ENCODE assay signal across 8 cellular contexts in genomic region chr11:67584205-67584880, GRCh38. TPM values are rescaled to one million over a fixed set of nuclear protein-coding genes. Genes with fewer than 3 reads are reported as not detected.
DNase-seq lines count a peak whose midpoint lies in the region; ATAC-seq and TF ChIP-seq lines count a peak whose summit lies in the region.

No MANE protein-coding gene starts in this region.

- H3K79me1 ChIP-seq in trophoblast cell (ENCODE audit: low read length): peaks cover 10% of the 10 kb centered on the region

- H2BK120ac ChIP-seq in trophoblast cell (ENCODE audit: insufficient read depth, low read length, poor library complexity): peak overlapping the region; percentile 4

- intact Hi-C loops in OCI-LY7 (cut with micrococcal nuclease; ENCODE audit: unreplicated experiment): loop anchor here (1.0 to 10.0 kb wide), 2 partner anchors 16 to 230 kb away; partner anchors contain the start of gene POLD4
- intact Hi-C loops in left ventricle myocardium inferior (cut with micrococcal nuclease): no loop called here

- no CpG with 5 or more reads among the region's 33 CpGs for WGBS in trophoblast cell (ENCODE audit: extremely low coverage, insufficient coverage, insufficient read length)

- H3K4ac ChIP-seq in trophoblast cell (ENCODE audit: low read depth, low read length): peak overlapping the region; percentile 93

- peak overlapping the region; percentile 75 for H3K14ac ChIP-seq in trophoblast cell (ENCODE audit: low read length)

- peak overlapping the region; percentile 87 for H4K91ac ChIP-seq in trophoblast cell (ENCODE audit: low read depth, low read length)

- peak overlapping the region; percentile 94 for H3K9ac ChIP-seq in trophoblast cell (ENCODE audit: low read length)

- peak overlapping the region; percentile 79 for H3K4me3 ChIP-seq in AG04449 (ENCODE audit: low read depth, low read length)
- peak overlapping the region; percentile 88 for H3K4me3 ChIP-seq in OCI-LY7 (ENCODE audit: low read depth, low read length, poor library complexity, severe bottlenecking)
- peak overlapping the region; percentile 91 for H3K4me3 ChIP-seq in left ventricle myocardium inferior
- H3K4me3 ChIP-seq in trophoblast cell (ENCODE audit: low read depth, low read length): peak overlapping the region; percentile 91

- H3K9me2 ChIP-seq in OCI-LY7 (ENCODE audit: insufficient read depth, low read length): no peaks in the 10 kb centered on the region

- H3K18ac ChIP-seq in trophoblast cell (ENCODE audit: low read length): peak overlapping the region; percentile 81

- H2AK5ac ChIP-seq in trophoblast cell (ENCODE audit: low read length): peak overlapping the region; percentile 69

- peaks cover 39% of the 10 kb centered on the region; the same call in 1 of the 2 replicates for H3K79me2 ChIP-seq in OCI-LY7 (ENCODE audit: insufficient read depth, low read depth, low read length)
- H3K79me2 ChIP-seq in trophoblast cell (ENCODE audit: control insufficient read depth, insufficient read depth, low read length, poor library complexity): peaks cover 19% of the 10 kb centered on the region

- H3K27ac ChIP-seq in OCI-LY7 (ENCODE audit: low read depth, low read length, poor library complexity, severe bottlenecking) (peak overlapping the region; percentile 84), left ventricle myocardium inferior (replicated peaks) (peak overlapping the region; percentile 99), trophoblast cell (ENCODE audit: low read depth, low read length) (peak overlapping the region; percentile 84)

- no peak overlapping the region for H3K23ac ChIP-seq in trophoblast cell (ENCODE audit: low read length)

- H3K36me3 ChIP-seq in OCI-LY7 (ENCODE audit: insufficient read depth, low read length) (peaks cover 48% of the 10 kb centered on the region), left ventricle myocardium inferior (peaks cover 34% of the 10 kb centered on the region), trophoblast cell (ENCODE audit: control insufficient read depth in 1 of 2, insufficient read depth in 2 of 2, low read length in 2 of 2) (peaks cover 28 to 32% of the 10 kb centered on the region in 2 experiments)

- H3K27me3 ChIP-seq in left ventricle myocardium inferior (ENCODE audit: low read depth): no peaks in the 10 kb centered on the region
- no peaks in the 10 kb centered on the region for H3K27me3 ChIP-seq in trophoblast cell (ENCODE audit: insufficient read depth, low read length)

- peak overlapping the region; percentile 81 for H2BK5ac ChIP-seq in trophoblast cell (ENCODE audit: low read depth, low read length, poor library complexity)

- H3K9me3 ChIP-seq in OCI-LY7 (ENCODE audit: low read length) (peaks cover 10% of the 10 kb centered on the region; the same call in 1 of the 2 replicates), left ventricle myocardium inferior (replicated peaks) (no peaks in the 10 kb centered on the region), trophoblast cell (ENCODE audit: insufficient read depth, low read depth, low read length) (peaks cover 4% of the 10 kb centered on the region)

- peak overlapping the region; percentile 72 for H4K12ac ChIP-seq in trophoblast cell (ENCODE audit: low read depth, low read length)

- TF ChIP-seq CTCF in AG04449 (IDR thresholded peaks at IDR 0.05; ENCODE audit: insufficient read depth, low read length, missing control alignments) (no peak), OCI-LY7 (conservative IDR thresholded peaks at IDR 0.05; ENCODE audit: low read length) (no peak), left ventricle myocardium inferior (IDR thresholded peaks at IDR 0.05; ENCODE audit: borderline replicate concordance) (no peak)

- H4K20me1 ChIP-seq in OCI-LY7 (ENCODE audit: insufficient read depth, low read length): no peaks in the 10 kb centered on the region

- peaks cover 72% of the 10 kb centered on the region for H3K4me1 ChIP-seq in OCI-LY7 (ENCODE audit: insufficient read depth, low read length, poor library complexity, severe bottlenecking)
- H3K4me1 ChIP-seq in left ventricle myocardium inferior: peaks cover 24% of the 10 kb centered on the region
- H3K4me1 ChIP-seq in trophoblast cell (ENCODE audit: control insufficient read depth in 1 of 2, insufficient read depth in 2 of 2, low read length in 2 of 2): peaks cover 23 to 27% of the 10 kb centered on the region in 2 experiments

- CTCF ChIA-PET in AG04449 (lab: Yijun Ruan, JAX): interaction anchor here (0.6 to 4.5 kb wide), 14 partner anchors 8 to 237 kb away, joined by 3 to 22 read pairs (median 6); partner anchors contain the start of gene NUDT8
- CTCF ChIA-PET in OCI-LY7 (lab: Charles Lee; ENCODE audit: unreplicated experiment): interaction anchor here (0.9 kb wide), 1 partner anchor 30 kb away, joined by 4 read pairs; no protein-coding TSS in a partner anchor

- H2BK12ac ChIP-seq in trophoblast cell (ENCODE audit: low read length): no peak overlapping the region

- H4K8ac ChIP-seq in trophoblast cell (ENCODE audit: low read depth, low read length): peak overlapping the region; percentile 85

- DNase-seq in AG04449 (ENCODE audit: low read depth, low spot score): no peak
- peak; percentile 63 for DNase-seq in OCI-LY7 (ENCODE audit: low spot score)
- DNase-seq in amygdala (lab: John Stamatoyannopoulos, UW): peak in 30 of 56 donors; percentile 8 to 65 (median 45)
- DNase-seq in left ventricle myocardium inferior: peak; percentile 75
- DNase-seq in trophoblast cell: peak; percentile 60 to 75
- no peak for DNase-seq in NCI-H1436 treated with DMSO at 0.1 percent for 48 hours (lab: John Stamatoyannopoulos, UW)
- no peak for DNase-seq in NCI-H187 (lab: John Stamatoyannopoulos, UW)

- ATAC-seq in GM19463 (IDR thresholded peaks at IDR 0.05; ENCODE audit: unreplicated experiment): peak; percentile 5

- H2AFZ ChIP-seq in OCI-LY7 (ENCODE audit: low read length) (peak overlapping the region; percentile 1; the same call in 1 of the 2 replicates), trophoblast cell (ENCODE audit: insufficient read depth, low read length, poor library complexity) (no peak overlapping the region)

- BruUV-seq in OCI-LY7 (replicated peaks; lab: Mats Ljungman, UMichigan): no TSS peak

- H3K4me2 ChIP-seq in OCI-LY7 (ENCODE audit: low read length) (peak overlapping the region; percentile 91), trophoblast cell (ENCODE audit: low read length) (peak overlapping the region; percentile 63)

- POLR2A ChIA-PET in AG04449 (lab: Yijun Ruan, JAX): interaction anchor here (1.3 to 2.5 kb wide), 2 partner anchors 9 to 210 kb away, joined by 5 to 9 read pairs; partner anchors contain the start of gene CLCF1
- POLR2A ChIA-PET in OCI-LY7 (lab: Charles Lee): interaction anchor here (1.0 to 3.0 kb wide), 3 partner anchors 9 to 63 kb away, joined by 3 to 11 read pairs (median 3); no protein-coding TSS in a partner anchor

RNA-seq across cellular contexts. Expression of gene GSTP1, which starts 0.7 kb away (rescaled TPM):
- total RNA-seq in OCI-LY7 (2014; rRNA removed; shearing (Covaris generic)): 1,251 and 1,604 TPM in 2 replicates
- 1,017 and 1,139 TPM in 2 replicates for total RNA-seq in OCI-LY7 (2022)
- total RNA-seq in left ventricle myocardium inferior: 313 TPM
- polyA plus RNA-seq in trophoblast cell (2013): 1,111 and 1,164 TPM in 2 replicates

RNA-seq across cellular contexts. Expression of gene NDUFV1, which starts 22.4 kb away (rescaled TPM):
- total RNA-seq in OCI-LY7 (2014; rRNA removed; shearing (Covaris generic)): 257 and 283 TPM in 2 replicates
- 294 and 335 TPM in 2 replicates for total RNA-seq in OCI-LY7 (2022)
- total RNA-seq in left ventricle myocardium inferior: 640 TPM
- 61.7 and 64.8 TPM in 2 replicates for polyA plus RNA-seq in trophoblast cell (2013)

RNA-seq across cellular contexts. Expression of gene NUDT8, which starts 45.4 kb away (rescaled TPM):
- 14.4 and 20.4 TPM in 2 replicates for total RNA-seq in OCI-LY7 (2014; rRNA removed; shearing (Covaris generic))
- 31.7 and 35.4 TPM in 2 replicates for total RNA-seq in OCI-LY7 (2022)
- total RNA-seq in left ventricle myocardium inferior: 102 TPM
- 7.4 and 7.6 TPM in 2 replicates for polyA plus RNA-seq in trophoblast cell (2013)

RNA-seq across cellular contexts. Expression of gene TBX10, which starts 55.2 kb away (rescaled TPM):
- 2.4 and 4.3 TPM in 2 replicates for total RNA-seq in OCI-LY7 (2014; rRNA removed; shearing (Covaris generic))
- total RNA-seq in OCI-LY7 (2022) (5.3 and 5.7 TPM in 2 replicates), left ventricle myocardium inferior (0.14 TPM)
- not detected in 2 replicates for polyA plus RNA-seq in trophoblast cell (2013)

Comparison
In these comparisons a context has a peak if more than half of its experiments do, and no peak if none do; other contexts are left out.
1. DNase-seq: peak in OCI-LY7 (single experiment), amygdala (30 of 56), left ventricle myocardium inferior (single experiment) and trophoblast cell (2 of 2); none in AG04449 (single experiment), NCI-H1436 treated with DMSO at 0.1 percent for 48 hours (single experiment) and NCI-H187 (0 of 2).
2. Peak in every context shown above with its lines, with median percentiles within 50 percentile points of each other: H3K4me3 ChIP-seq and H3K27ac ChIP-seq.